ENCODE assay signal across 28 cellular contexts in genomic region chr3:110362756-110363155, GRCh38.
DNase-seq lines count a peak whose midpoint lies in the region; ATAC-seq and TF ChIP-seq lines count a peak whose summit lies in the region.
"Had no signal": no experiment of that assay in that cellular context is flagged by ENCODE, and none has a peak within 500 bp of the region (broad histone marks: within the 10 kb centered on the region; RNA-seq: fewer than 3 reads in every experiment).

No MANE protein-coding gene starts in this region.

- no peak overlapping the region for H4K91ac ChIP-seq in mesenchymal stem cell (ENCODE audit: low read length)

- peak overlapping the region; percentile 56 for H2AFZ ChIP-seq in HCT116 (ENCODE audit: low read depth, low read length, poor library complexity, severe bottlenecking)
- no peak overlapping the region for H2AFZ ChIP-seq in mesenchymal stem cell (ENCODE audit: low read depth, low read length)
- H2AFZ ChIP-seq: PC-9 had no signal

- no peak overlapping the region for H2BK15ac ChIP-seq in mesenchymal stem cell (ENCODE audit: low read depth, poor library complexity, severe bottlenecking)

- H2AK5ac ChIP-seq in mesenchymal stem cell (ENCODE audit: low read length, severe bottlenecking), result no peak overlapping the region

- H3K9me3 ChIP-seq in HCT116 (ENCODE audit: control insufficient read depth in 1 of 2, insufficient read depth in 1 of 2, low read depth in 1 of 2, low read length in 2 of 2) (no peaks in the 10 kb centered on the region), mesenchymal stem cell (ENCODE audit: control insufficient read depth, low read length) (no peaks in the 10 kb centered on the region)
- H3K9me3 ChIP-seq: BLaER1, SJCRH30 had no signal

- H3K27me3 ChIP-seq in HCT116 (ENCODE audit: insufficient read depth, low read length), result no peaks in the 10 kb centered on the region
- no peaks in the 10 kb centered on the region for H3K27me3 ChIP-seq in mesenchymal stem cell (ENCODE audit: control insufficient read depth in 1 of 2, insufficient read depth in 1 of 2, low read length in 2 of 2)
- H3K27me3 ChIP-seq: BLaER1, SJCRH30 had no signal

- RAD21 ChIA-PET in HCT116 (lab: Charles Lee; ENCODE audit: low non-redundant PET in 1 of 2, low total read pairs in 2 of 2, uncharacterized antibody in 2 of 2, unreplicated experiment in 2 of 2), result no interaction called here

- H3K18ac ChIP-seq in mesenchymal stem cell (ENCODE audit: low read depth in 1 of 2, low read length in 2 of 2), result no peak overlapping the region

- no peaks in the 10 kb centered on the region for H3K79me2 ChIP-seq in HCT116 (ENCODE audit: insufficient read depth, low read length)

- H2BK5ac ChIP-seq in mesenchymal stem cell (ENCODE audit: low read depth, low read length, poor library complexity, severe bottlenecking), result no peak overlapping the region

- no peak overlapping the region for H2BK12ac ChIP-seq in mesenchymal stem cell (ENCODE audit: low read length in 2 of 2)

- H3K9me2 ChIP-seq in HCT116 (ENCODE audit: insufficient read depth), result no peaks in the 10 kb centered on the region; the same call in 1 of the 2 replicates

- H3K9ac ChIP-seq in HCT116 (ENCODE audit: low read length), result no peak overlapping the region
- peak overlapping the region; percentile 38 for H3K9ac ChIP-seq in mesenchymal stem cell (ENCODE audit: low read length)
- H3K9ac ChIP-seq: BLaER1, KMS-11 had no signal

- peak; percentile 61 for DNase-seq in AG10803 (ENCODE audit: low read depth)
- no peak for DNase-seq in HCT116 (ENCODE audit: low read depth, low spot score)
- DNase-seq in fibroblast of gingiva (ENCODE audit: low read depth), result peak; percentile 66
- DNase-seq in mesenchymal stem cell, result no peak
- DNase-seq in OCI-M1 (lab: John Stamatoyannopoulos, UW), result no peak
- no peak for DNase-seq in left cardiac atrium
- DNase-seq in DMS153 (lab: John Stamatoyannopoulos, UW), result no peak
- DNase-seq: 8988T; ACHN; CD4-positive, CD25-positive, alpha-beta regulatory T cell; EL; GDM1; HFFc6; NCI-H1092 treated with DMSO at 0.1 percent for 48 hours; NCI-H1436; NCI-H1930; NCI-H2107; NCI-H446 treated with DMSO at 0.1 percent for 48 hours; NCI-H526; NCI-H82; NK-92 treated with Interleukin-12 subunit alpha and Interleukin-12 subunit beta, amount 100 ng/mL, for 24 hours; PC-9; SJCRH30 had no signal

- H3K4me1 ChIP-seq in HCT116 (ENCODE audit: control insufficient read depth in 1 of 2, insufficient read depth in 2 of 2, low read length in 2 of 2), result no peaks in the 10 kb centered on the region
- no peaks in the 10 kb centered on the region for H3K4me1 ChIP-seq in mesenchymal stem cell (ENCODE audit: control insufficient read depth, insufficient read depth, low read depth, low read length)
- H3K4me1 ChIP-seq: BLaER1, SJCRH30 had no signal

- intact Hi-C loops in HCT116 (cut with micrococcal nuclease), result no loop called here
- intact Hi-C loops in left cardiac atrium (cut with DNase I), result no loop called here

- H4K8ac ChIP-seq in mesenchymal stem cell (ENCODE audit: low read length), result no peak overlapping the region

- H3K27ac ChIP-seq in HCT116 (ENCODE audit: low read depth, low read length) (no peak overlapping the region), mesenchymal stem cell (ENCODE audit: low read length, poor library complexity, severe bottlenecking) (no peak overlapping the region)
- H3K27ac ChIP-seq: BLaER1, KMS-11, PC-9, SJCRH30 had no signal

- H3K4me3 ChIP-seq in AG10803 (ENCODE audit: low read length) (no peak overlapping the region), HCT116 (replicated peaks in 1 of 2; ENCODE audit: low read depth in 1 of 2, low read length in 2 of 2) (no peak overlapping the region), mesenchymal stem cell (ENCODE audit: insufficient read depth in 1 of 2, low read depth in 1 of 2, low read length in 2 of 2) (no peak overlapping the region)
- H3K4me3 ChIP-seq: BLaER1, PC-9, SJCRH30 had no signal

- H2BK120ac ChIP-seq in mesenchymal stem cell (ENCODE audit: low read depth, low read length), result no peak overlapping the region

- POLR2A ChIA-PET in HCT116 (lab: Charles Lee), result no interaction called here

- no peak overlapping the region for H3K23ac ChIP-seq in mesenchymal stem cell (ENCODE audit: low read length in 2 of 2)

- TF ChIP-seq CTCF in AG10803 (conservative IDR thresholded peaks at IDR 0.05; ENCODE audit: low read length) (no peak), HCT116 (IDR thresholded peaks at IDR 0.05 in 2 of 3, conservative IDR thresholded peaks at IDR 0.05 in 1 of 3; ENCODE audit: borderline replicate concordance in 1 of 3, insufficient read depth in 1 of 3, low read depth in 2 of 3, low read length in 2 of 3) (no peak)

- H3K79me1 ChIP-seq in mesenchymal stem cell (replicated peaks; ENCODE audit: low read length, poor library complexity, severe bottlenecking), result no peaks in the 10 kb centered on the region

- TF ChIP-seq POLR2A in HCT116 (IDR thresholded peaks at IDR 0.05; ENCODE audit: borderline replicate concordance, extremely low read depth, insufficient read depth, insufficient read length), result no peak

- H3K4me2 ChIP-seq in HCT116 (ENCODE audit: low read length) (no peak overlapping the region), mesenchymal stem cell (ENCODE audit: low read length, poor library complexity, severe bottlenecking) (no peak overlapping the region)
- H3K4me2 ChIP-seq: BLaER1, KMS-11, PC-9 had no signal

- BruUV-seq in HCT116 (replicated peaks; lab: Mats Ljungman, UMichigan), result no TSS peak

- no peak overlapping the region for H3K14ac ChIP-seq in mesenchymal stem cell (ENCODE audit: low read length in 2 of 2)

- no peak overlapping the region for H3K4ac ChIP-seq in mesenchymal stem cell (ENCODE audit: low read depth in 1 of 2, low read length in 2 of 2)

- ATAC-seq in HCT116 (no peak), left cardiac atrium (no peak), GM18868 (IDR thresholded peaks at IDR 0.05; ENCODE audit: unreplicated experiment) (no peak)
- ATAC-seq: Right ventricle myocardium inferior, SK-N-SH treated with all-trans-retinoic acid at 6 μM for 48 hours had no signal

- H4K20me1 ChIP-seq in HCT116 (ENCODE audit: insufficient read depth), result no peaks in the 10 kb centered on the region
- H4K20me1 ChIP-seq: BLaER1 had no signal

- no peaks in the 10 kb centered on the region for H3K36me3 ChIP-seq in HCT116 (ENCODE audit: control insufficient read depth in 1 of 2, insufficient read depth in 2 of 2, low read length in 2 of 2)
- no peaks in the 10 kb centered on the region for H3K36me3 ChIP-seq in mesenchymal stem cell (ENCODE audit: control insufficient read depth in 1 of 2, insufficient read depth in 2 of 2, low read depth in 1 of 2, low read length in 2 of 2)
- H3K36me3 ChIP-seq: BLaER1 had no signal

- CTCF ChIA-PET in HCT116 (lab: Charles Lee), result no interaction called here

- no peak for TF ChIP-seq RAD21 in HCT116 (IDR thresholded peaks at IDR 0.05; ENCODE audit: low read depth)

TF ChIP-seq in HCT116, 20 proteins besides CTCF, POLR2A, EP300 and RAD21 (continues in another document):
- TF ChIP-seq ELF1 (IDR thresholded peaks at IDR 0.05; ENCODE audit: borderline replicate concordance, low read depth) (no peak), SRF (IDR thresholded peaks at IDR 0.05; ENCODE audit: low read depth) (no peak), ZNF274 (IDR thresholded peaks at IDR 0.05; ENCODE audit: low read depth, low read length) (no peak), EGR1 (IDR thresholded peaks at IDR 0.05; ENCODE audit: low read depth) (no peak), SP1 (IDR thresholded peaks at IDR 0.05; ENCODE audit: low read depth) (no peak), EZH2phosphoT487 (IDR thresholded peaks at IDR 0.05; ENCODE audit: borderline replicate concordance) (no peak), ZFX (IDR thresholded peaks at IDR 0.05) (no peak), FOSL1 (IDR thresholded peaks at IDR 0.05; ENCODE audit: low read depth) (no peak)
- TF ChIP-seq, protein P1, sequence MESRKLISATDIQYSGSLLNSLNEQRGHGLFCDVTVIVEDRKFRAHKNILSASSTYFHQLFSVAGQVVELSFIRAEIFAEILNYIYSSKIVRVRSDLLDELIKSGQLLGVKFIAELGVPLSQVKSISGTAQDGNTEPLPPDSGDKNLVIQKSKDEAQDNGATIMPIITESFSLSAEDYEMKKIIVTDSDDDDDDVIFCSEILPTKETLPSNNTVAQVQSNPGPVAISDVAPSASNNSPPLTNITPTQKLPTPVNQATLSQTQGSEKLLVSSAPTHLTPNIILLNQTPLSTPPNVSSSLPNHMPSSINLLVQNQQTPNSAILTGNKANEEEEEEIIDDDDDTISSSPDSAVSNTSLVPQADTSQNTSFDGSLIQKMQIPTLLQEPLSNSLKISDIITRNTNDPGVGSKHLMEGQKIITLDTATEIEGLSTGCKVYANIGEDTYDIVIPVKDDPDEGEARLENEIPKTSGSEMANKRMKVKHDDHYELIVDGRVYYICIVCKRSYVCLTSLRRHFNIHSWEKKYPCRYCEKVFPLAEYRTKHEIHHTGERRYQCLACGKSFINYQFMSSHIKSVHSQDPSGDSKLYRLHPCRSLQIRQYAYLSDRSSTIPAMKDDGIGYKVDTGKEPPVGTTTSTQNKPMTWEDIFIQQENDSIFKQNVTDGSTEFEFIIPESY (IDR thresholded peaks at IDR 0.05; ENCODE audit: extremely low read depth, insufficient replicate concordance, low read length), result no peak
- TF ChIP-seq, protein P2, sequence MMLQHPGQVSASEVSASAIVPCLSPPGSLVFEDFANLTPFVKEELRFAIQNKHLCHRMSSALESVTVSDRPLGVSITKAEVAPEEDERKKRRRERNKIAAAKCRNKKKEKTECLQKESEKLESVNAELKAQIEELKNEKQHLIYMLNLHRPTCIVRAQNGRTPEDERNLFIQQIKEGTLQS (IDR thresholded peaks at IDR 0.05), result no peak

Comparison
In these comparisons a context has a peak if more than half of its experiments do, and no peak if none do; other contexts are left out.
1. DNase-seq: peak in AG10803 (single experiment) and fibroblast of gingiva (single experiment); none in HCT116 (single experiment), mesenchymal stem cell (single experiment), OCI-M1 (single experiment), left cardiac atrium (single experiment) and DMS153 (single experiment).